10 cellular contexts compared by ENCODE assay signal in the genomic region with DNA sequence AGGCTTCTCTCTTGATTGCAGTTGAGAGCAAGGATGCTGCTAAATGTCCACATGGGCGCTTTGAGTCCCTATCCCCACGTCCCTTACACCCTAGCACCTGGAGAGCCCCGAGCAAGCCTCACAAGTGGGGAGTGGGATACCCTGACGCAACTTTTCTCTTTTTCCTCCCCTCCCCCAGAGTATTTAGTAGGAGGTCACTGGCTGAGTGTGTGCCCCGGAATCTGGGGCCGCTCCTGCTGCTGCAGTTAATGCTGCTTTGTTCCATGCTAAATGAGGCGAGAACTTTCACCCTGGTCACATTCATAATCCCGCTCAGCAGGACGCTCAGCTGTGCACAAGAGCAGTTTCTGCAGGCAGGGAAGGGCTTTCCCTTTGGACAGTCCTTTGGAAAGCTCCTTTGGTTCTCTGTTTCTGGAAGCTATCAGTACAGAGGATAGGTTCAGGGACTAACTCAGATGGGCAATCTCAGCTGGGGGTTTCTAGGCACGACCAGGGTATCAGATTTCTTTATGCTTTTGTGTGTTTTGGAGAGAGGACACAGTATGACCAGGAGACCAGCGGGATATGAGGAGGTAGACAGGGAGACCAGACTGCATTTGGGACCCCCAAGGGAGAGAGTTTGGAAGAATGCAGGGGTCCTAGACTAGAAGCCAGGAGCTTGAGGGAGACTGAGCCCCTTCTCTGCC.
A peak's percentile ranks its signal among the peaks of the same experiment; 100 is the strongest.
DNase-seq lines count a peak whose midpoint lies in the region; TF ChIP-seq lines count a peak whose summit lies in the region.
"Had no signal": no experiment of that assay in that cellular context is flagged by ENCODE, and none has a peak within 500 bp of the region (broad histone marks: within the 10 kb centered on the region; RNA-seq: fewer than 3 reads in every experiment).

No MANE protein-coding gene starts in this region.

- peak; percentile 72 for DNase-seq in COLO668 (lab: John Stamatoyannopoulos, UW; ENCODE audit: unreplicated experiment)
- DNase-seq in NCI-H146 treated with DMSO at 0.1 percent for 48 hours (lab: John Stamatoyannopoulos, UW; ENCODE audit: unreplicated experiment): peak; percentile 81
- DNase-seq in medulla oblongata (ENCODE audit: extremely low spot score): peak; percentile 73
- no peak for DNase-seq in germinal center (ENCODE audit: low spot score)
- no peak for DNase-seq in epidermal melanocyte (ENCODE audit: insufficient read length, low spot score)
- DNase-seq in HK-2 (ENCODE audit: unreplicated experiment): no peak
- no peak for DNase-seq in activated effector memory CD4-positive, alpha-beta T cell treated with Interleukin-2 at 50 U/mL for 16 hours
- DNase-seq: gastrocnemius medialis, RPMI8226 had no signal

- peak overlapping the region; percentile 21; the same call in 1 of the 2 replicates for H3K27ac ChIP-seq in VCaP
- H3K27ac ChIP-seq: gastrocnemius medialis had no signal

- no peak for TF ChIP-seq CTCF in VCaP (conservative IDR thresholded peaks at IDR 0.05)

Comparison
In these comparisons a context has a peak if more than half of its experiments do, and no peak if none do; other contexts are left out.
1. DNase-seq: peak in COLO668 (single experiment), NCI-H146 treated with DMSO at 0.1 percent for 48 hours (single experiment) and medulla oblongata (single experiment); none in germinal center (single experiment), epidermal melanocyte (single experiment), HK-2 (single experiment) and activated effector memory CD4-positive, alpha-beta T cell treated with Interleukin-2 at 50 U/mL for 16 hours (single experiment).